In genomic region chr4:178414042-178414441, GRCh38 we compare ENCODE assay signal across 1 cellular context.
TF ChIP-seq lines count a peak whose summit lies in the region.

No MANE protein-coding gene starts in this region.

TF ChIP-seq in HepG2, 621 proteins besides CTCF, POLR2A, EP300 and RAD21 (continued from another document):
- TF ChIP-seq POGK (CRISPR knock-in tag; conservative IDR thresholded peaks at IDR 0.05) (no peak), ELF3 (CRISPR knock-in tag; IDR thresholded peaks at IDR 0.05) (no peak), CEBPB (IDR thresholded peaks at IDR 0.05; ENCODE audit: borderline replicate concordance, low read depth, low read length) (peak; percentile 81), TARDBP (CRISPR knock-in tag; IDR thresholded peaks at IDR 0.05) (no peak), ZNF713 (CRISPR knock-in tag; IDR thresholded peaks at IDR 0.05) (no peak), GPBP1L1 (CRISPR knock-in tag; IDR thresholded peaks at IDR 0.05) (no peak), SP2 (CRISPR knock-in tag; IDR thresholded peaks at IDR 0.05) (no peak), TOPORS (CRISPR knock-in tag; IDR thresholded peaks at IDR 0.05) (no peak), ZNF225 (CRISPR knock-in tag; IDR thresholded peaks at IDR 0.05) (no peak), FOXJ3 (CRISPR knock-in tag; IDR thresholded peaks at IDR 0.05; ENCODE audit: borderline replicate concordance) (peak; percentile 27; the same call in 1 of the 2 replicates), POGZ (CRISPR knock-in tag; IDR thresholded peaks at IDR 0.05) (peak; percentile 54; the same call in 1 of the 2 replicates), SOX6 (IDR thresholded peaks at IDR 0.05) (no peak), SOX6 (CRISPR knock-in tag; IDR thresholded peaks at IDR 0.05) (peak; percentile 82), ZNF34 (CRISPR knock-in tag; IDR thresholded peaks at IDR 0.05; ENCODE audit: borderline replicate concordance) (no peak), MAFK (conservative IDR thresholded peaks at IDR 0.05 in 1 of 2, IDR thresholded peaks at IDR 0.05 in 1 of 2; ENCODE audit: low read length in 2 of 2) (no peak), HNF4G (IDR thresholded peaks at IDR 0.05; ENCODE audit: borderline replicate concordance, low read depth, low read length) (peak; percentile 51; the same call in 1 of the 2 replicates), HNF4G (CRISPR knock-in tag; IDR thresholded peaks at IDR 0.05; ENCODE audit: borderline replicate concordance, low read depth) (no peak), RXRB (CRISPR knock-in tag; IDR thresholded peaks at IDR 0.05; ENCODE audit: borderline replicate concordance) (0 out of 2 replicates have a peak, but pooled peaks have one; percentile 16), HBP1 (CRISPR knock-in tag; IDR thresholded peaks at IDR 0.05; ENCODE audit: low read depth) (no peak), SIN3A (IDR thresholded peaks at IDR 0.05; ENCODE audit: borderline replicate concordance, low read depth, low read length) (no peak), ZFY (CRISPR knock-in tag; IDR thresholded peaks at IDR 0.05) (no peak), SOX5 (CRISPR knock-in tag; IDR thresholded peaks at IDR 0.05; ENCODE audit: borderline replicate concordance) (peak; percentile 77; the same call in 1 of the 2 replicates), ARHGAP35 (CRISPR knock-in tag; IDR thresholded peaks at IDR 0.05; ENCODE audit: borderline replicate concordance) (no peak), ZSCAN25 (CRISPR knock-in tag; IDR thresholded peaks at IDR 0.05) (no peak)
- TF ChIP-seq, protein P1, sequence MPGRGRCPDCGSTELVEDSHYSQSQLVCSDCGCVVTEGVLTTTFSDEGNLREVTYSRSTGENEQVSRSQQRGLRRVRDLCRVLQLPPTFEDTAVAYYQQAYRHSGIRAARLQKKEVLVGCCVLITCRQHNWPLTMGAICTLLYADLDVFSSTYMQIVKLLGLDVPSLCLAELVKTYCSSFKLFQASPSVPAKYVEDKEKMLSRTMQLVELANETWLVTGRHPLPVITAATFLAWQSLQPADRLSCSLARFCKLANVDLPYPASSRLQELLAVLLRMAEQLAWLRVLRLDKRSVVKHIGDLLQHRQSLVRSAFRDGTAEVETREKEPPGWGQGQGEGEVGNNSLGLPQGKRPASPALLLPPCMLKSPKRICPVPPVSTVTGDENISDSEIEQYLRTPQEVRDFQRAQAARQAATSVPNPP (CRISPR knock-in tag; IDR thresholded peaks at IDR 0.05) = no peak
- TF ChIP-seq, protein P2, sequence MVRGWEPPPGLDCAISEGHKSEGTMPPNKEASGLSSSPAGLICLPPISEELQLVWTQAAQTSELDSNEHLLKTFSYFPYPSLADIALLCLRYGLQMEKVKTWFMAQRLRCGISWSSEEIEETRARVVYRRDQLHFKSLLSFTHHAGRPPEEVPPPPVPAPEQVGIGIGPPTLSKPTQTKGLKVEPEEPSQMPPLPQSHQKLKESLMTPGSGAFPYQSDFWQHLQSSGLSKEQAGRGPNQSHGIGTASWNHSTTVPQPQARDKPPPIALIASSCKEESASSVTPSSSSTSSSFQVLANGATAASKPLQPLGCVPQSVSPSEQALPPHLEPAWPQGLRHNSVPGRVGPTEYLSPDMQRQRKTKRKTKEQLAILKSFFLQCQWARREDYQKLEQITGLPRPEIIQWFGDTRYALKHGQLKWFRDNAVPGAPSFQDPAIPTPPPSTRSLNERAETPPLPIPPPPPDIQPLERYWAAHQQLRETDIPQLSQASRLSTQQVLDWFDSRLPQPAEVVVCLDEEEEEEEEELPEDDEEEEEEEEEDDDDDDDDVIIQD (CRISPR knock-in tag; IDR thresholded peaks at IDR 0.05; ENCODE audit: low read depth) = no peak
